In genomic region chr1:58975888-58976287, GRCh38 we compare ENCODE assay signal across 1 cellular context.
TF ChIP-seq lines count a peak whose summit lies in the region.

No MANE protein-coding gene starts in this region.

TF ChIP-seq in K562, 482 proteins besides CTCF, POLR2A, EP300 and RAD21 (continued from another document and continues in another):
- no peak for TF ChIP-seq GATAD2B (IDR thresholded peaks at IDR 0.05; ENCODE audit: borderline replicate concordance)
- TF ChIP-seq RNF2 (IDR thresholded peaks at IDR 0.05): 0 out of 2 replicates have a peak, but pooled peaks have one; percentile 24
- no peak for TF ChIP-seq CBX8 (IDR thresholded peaks at IDR 0.05; ENCODE audit: borderline replicate concordance, extremely low read depth, low read depth, low read length, poor library complexity, severe bottlenecking)
- TF ChIP-seq EP400 (IDR thresholded peaks at IDR 0.05): no peak
- TF ChIP-seq HMGN3 (IDR thresholded peaks at IDR 0.05; ENCODE audit: borderline replicate concordance, extremely low read depth, insufficient read length, low read depth, low read length): no peak
- TF ChIP-seq NFE2L1 (tag; IDR thresholded peaks at IDR 0.05; ENCODE audit: borderline replicate concordance, low read depth): no peak
- peak; percentile 69 for TF ChIP-seq CEBPB (tag; IDR thresholded peaks at IDR 0.05)
- TF ChIP-seq CHD4 (IDR thresholded peaks at IDR 0.05; ENCODE audit: insufficient read depth, insufficient replicate concordance, low read depth, low read length, poor library complexity, severe bottlenecking): no peak
- TF ChIP-seq BCL6 (CRISPR knock-in tag; IDR thresholded peaks at IDR 0.05): no peak
- no peak for TF ChIP-seq ZMIZ1 (IDR thresholded peaks at IDR 0.05; ENCODE audit: low read depth in 2 of 2, low read length in 2 of 2)
- TF ChIP-seq RNF219 (CRISPR knock-in tag; IDR thresholded peaks at IDR 0.05): no peak
- no peak for TF ChIP-seq CCAR2 (IDR thresholded peaks at IDR 0.05; ENCODE audit: low read depth, low read length)
- TF ChIP-seq ZBTB33 (CRISPR knock-in tag; IDR thresholded peaks at IDR 0.05): no peak
- no peak for TF ChIP-seq U2AF1 (optimal IDR thresholded peaks at IDR 0.05; ENCODE audit: low read depth, low read length)
- TF ChIP-seq ZC3H8 (IDR thresholded peaks at IDR 0.05): no peak
- no peak for TF ChIP-seq RFX7 (CRISPR knock-in tag; IDR thresholded peaks at IDR 0.05)
- TF ChIP-seq FUS (optimal IDR thresholded peaks at IDR 0.05; ENCODE audit: low read depth, low read length): no peak
- TF ChIP-seq TCF3 (CRISPR knock-in tag; IDR thresholded peaks at IDR 0.05): peak; percentile 65
- no peak for TF ChIP-seq DMBX1 (CRISPR knock-in tag; IDR thresholded peaks at IDR 0.05; ENCODE audit: borderline replicate concordance)
- no peak for TF ChIP-seq NCOA4 (IDR thresholded peaks at IDR 0.05; ENCODE audit: partially characterized antibody)
- no peak for TF ChIP-seq ZNF124 (CRISPR knock-in tag; IDR thresholded peaks at IDR 0.05)
- TF ChIP-seq SAFB2 (IDR thresholded peaks at IDR 0.05; ENCODE audit: borderline replicate concordance, low read depth, low read length, severe bottlenecking): no peak
- TF ChIP-seq NFRKB (IDR thresholded peaks at IDR 0.05; ENCODE audit: low read depth): no peak
- TF ChIP-seq IRF9 (tag; IDR thresholded peaks at IDR 0.05): no peak
- no peak for TF ChIP-seq ZNF41 (CRISPR knock-in tag; conservative IDR thresholded peaks at IDR 0.05)
- TF ChIP-seq CHD1 (IDR thresholded peaks at IDR 0.05; ENCODE audit: low read length): no peak
- TF ChIP-seq, protein P1, sequence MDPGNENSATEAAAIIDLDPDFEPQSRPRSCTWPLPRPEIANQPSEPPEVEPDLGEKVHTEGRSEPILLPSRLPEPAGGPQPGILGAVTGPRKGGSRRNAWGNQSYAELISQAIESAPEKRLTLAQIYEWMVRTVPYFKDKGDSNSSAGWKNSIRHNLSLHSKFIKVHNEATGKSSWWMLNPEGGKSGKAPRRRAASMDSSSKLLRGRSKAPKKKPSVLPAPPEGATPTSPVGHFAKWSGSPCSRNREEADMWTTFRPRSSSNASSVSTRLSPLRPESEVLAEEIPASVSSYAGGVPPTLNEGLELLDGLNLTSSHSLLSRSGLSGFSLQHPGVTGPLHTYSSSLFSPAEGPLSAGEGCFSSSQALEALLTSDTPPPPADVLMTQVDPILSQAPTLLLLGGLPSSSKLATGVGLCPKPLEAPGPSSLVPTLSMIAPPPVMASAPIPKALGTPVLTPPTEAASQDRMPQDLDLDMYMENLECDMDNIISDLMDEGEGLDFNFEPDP (CRISPR knock-in tag; IDR thresholded peaks at IDR 0.05): no peak
- TF ChIP-seq MEF2D (tag; conservative IDR thresholded peaks at IDR 0.05; ENCODE audit: low read depth): no peak
- TF ChIP-seq, protein P2, sequence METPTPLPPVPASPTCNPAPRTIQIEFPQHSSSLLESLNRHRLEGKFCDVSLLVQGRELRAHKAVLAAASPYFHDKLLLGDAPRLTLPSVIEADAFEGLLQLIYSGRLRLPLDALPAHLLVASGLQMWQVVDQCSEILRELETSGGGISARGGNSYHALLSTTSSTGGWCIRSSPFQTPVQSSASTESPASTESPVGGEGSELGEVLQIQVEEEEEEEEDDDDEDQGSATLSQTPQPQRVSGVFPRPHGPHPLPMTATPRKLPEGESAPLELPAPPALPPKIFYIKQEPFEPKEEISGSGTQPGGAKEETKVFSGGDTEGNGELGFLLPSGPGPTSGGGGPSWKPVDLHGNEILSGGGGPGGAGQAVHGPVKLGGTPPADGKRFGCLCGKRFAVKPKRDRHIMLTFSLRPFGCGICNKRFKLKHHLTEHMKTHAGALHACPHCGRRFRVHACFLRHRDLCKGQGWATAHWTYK (CRISPR knock-in tag; IDR thresholded peaks at IDR 0.05): no peak
- TF ChIP-seq, protein P3, sequence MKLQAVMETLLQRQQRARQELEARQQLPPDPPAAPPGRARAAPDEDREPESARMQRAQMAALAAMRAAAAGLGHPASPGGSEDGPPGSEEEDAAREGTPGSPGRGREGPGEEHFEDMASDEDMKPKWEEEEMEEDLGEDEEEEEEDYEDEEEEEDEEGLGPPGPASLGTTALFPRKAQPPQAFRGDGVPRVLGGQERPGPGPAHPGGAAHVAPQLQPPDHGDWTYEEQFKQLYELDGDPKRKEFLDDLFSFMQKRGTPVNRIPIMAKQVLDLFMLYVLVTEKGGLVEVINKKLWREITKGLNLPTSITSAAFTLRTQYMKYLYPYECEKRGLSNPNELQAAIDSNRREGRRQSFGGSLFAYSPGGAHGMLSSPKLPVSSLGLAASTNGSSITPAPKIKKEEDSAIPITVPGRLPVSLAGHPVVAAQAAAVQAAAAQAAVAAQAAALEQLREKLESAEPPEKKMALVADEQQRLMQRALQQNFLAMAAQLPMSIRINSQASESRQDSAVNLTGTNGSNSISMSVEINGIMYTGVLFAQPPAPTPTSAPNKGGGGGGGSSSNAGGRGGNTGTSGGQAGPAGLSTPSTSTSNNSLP (IDR thresholded peaks at IDR 0.05; ENCODE audit: borderline replicate concordance, low read depth, low read length): no peak
- no peak for TF ChIP-seq ZNF79 (CRISPR knock-in tag; IDR thresholded peaks at IDR 0.05; ENCODE audit: low read depth)
- no peak for TF ChIP-seq SNIP1 (IDR thresholded peaks at IDR 0.05; ENCODE audit: low read depth)
- TF ChIP-seq JUN (IDR thresholded peaks at IDR 0.05; ENCODE audit: borderline replicate concordance, low read depth, low read length): no peak
- no peak for TF ChIP-seq JUN (CRISPR knock-in tag; IDR thresholded peaks at IDR 0.05; ENCODE audit: borderline replicate concordance)
- no peak for TF ChIP-seq STAG1 (CRISPR knock-in tag; IDR thresholded peaks at IDR 0.05; ENCODE audit: borderline replicate concordance)
- TF ChIP-seq MAFF (IDR thresholded peaks at IDR 0.05; ENCODE audit: low read length): no peak
- no peak for TF ChIP-seq ZEB2 (IDR thresholded peaks at IDR 0.05)
- no peak for TF ChIP-seq POLR2AphosphoS2 (IDR thresholded peaks at IDR 0.05; ENCODE audit: low read length)
- TF ChIP-seq ZNF263 (CRISPR knock-in tag; IDR thresholded peaks at IDR 0.05; ENCODE audit: borderline replicate concordance): no peak
- no peak for TF ChIP-seq NR1H2 (CRISPR knock-in tag; IDR thresholded peaks at IDR 0.05)
- TF ChIP-seq ZFX (CRISPR knock-in tag; IDR thresholded peaks at IDR 0.05): no peak
- TF ChIP-seq ZNF184 (CRISPR knock-in tag; IDR thresholded peaks at IDR 0.05): no peak
- TF ChIP-seq PCBP2 (IDR thresholded peaks at IDR 0.05; ENCODE audit: low read depth, low read length, poor library complexity, severe bottlenecking): no peak
- TF ChIP-seq ILF3 (IDR thresholded peaks at IDR 0.05; ENCODE audit: borderline replicate concordance): no peak
- no peak for TF ChIP-seq ETS2 (tag; IDR thresholded peaks at IDR 0.05; ENCODE audit: borderline replicate concordance, poor library complexity, severe bottlenecking)
- peak; percentile 80 for TF ChIP-seq SMARCA4 (IDR thresholded peaks at IDR 0.05)
- no peak for TF ChIP-seq FOXJ3 (CRISPR knock-in tag; IDR thresholded peaks at IDR 0.05)
- no peak for TF ChIP-seq ERF (CRISPR knock-in tag; IDR thresholded peaks at IDR 0.05)
- no peak for TF ChIP-seq RB1 (IDR thresholded peaks at IDR 0.05; ENCODE audit: low read depth)
- no peak for TF ChIP-seq KLF13 (tag; IDR thresholded peaks at IDR 0.05; ENCODE audit: borderline replicate concordance, low read depth)
- TF ChIP-seq MNT (conservative IDR thresholded peaks at IDR 0.05): peak; percentile 38 to 68; a peak in 3 of 4 replicates
- no peak for TF ChIP-seq ZNF316 (IDR thresholded peaks at IDR 0.05)
- no peak for TF ChIP-seq POU5F1 (IDR thresholded peaks at IDR 0.05; ENCODE audit: borderline replicate concordance, low read depth, low read length, partially characterized antibody)
- no peak for TF ChIP-seq BMI1 (IDR thresholded peaks at IDR 0.05; ENCODE audit: low read length)
- TF ChIP-seq TEAD1 (CRISPR knock-in tag; IDR thresholded peaks at IDR 0.05): no peak
- no peak for TF ChIP-seq SIN3B (IDR thresholded peaks at IDR 0.05; ENCODE audit: low read depth)
- TF ChIP-seq SOX6 (IDR thresholded peaks at IDR 0.05): 0 out of 2 replicates have a peak, but pooled peaks have one; percentile 32
- TF ChIP-seq ATF1 (CRISPR knock-in tag; IDR thresholded peaks at IDR 0.05): no peak
- peak; percentile 65 for TF ChIP-seq ATF1 (tag; IDR thresholded peaks at IDR 0.05)
- TF ChIP-seq, protein P4, sequence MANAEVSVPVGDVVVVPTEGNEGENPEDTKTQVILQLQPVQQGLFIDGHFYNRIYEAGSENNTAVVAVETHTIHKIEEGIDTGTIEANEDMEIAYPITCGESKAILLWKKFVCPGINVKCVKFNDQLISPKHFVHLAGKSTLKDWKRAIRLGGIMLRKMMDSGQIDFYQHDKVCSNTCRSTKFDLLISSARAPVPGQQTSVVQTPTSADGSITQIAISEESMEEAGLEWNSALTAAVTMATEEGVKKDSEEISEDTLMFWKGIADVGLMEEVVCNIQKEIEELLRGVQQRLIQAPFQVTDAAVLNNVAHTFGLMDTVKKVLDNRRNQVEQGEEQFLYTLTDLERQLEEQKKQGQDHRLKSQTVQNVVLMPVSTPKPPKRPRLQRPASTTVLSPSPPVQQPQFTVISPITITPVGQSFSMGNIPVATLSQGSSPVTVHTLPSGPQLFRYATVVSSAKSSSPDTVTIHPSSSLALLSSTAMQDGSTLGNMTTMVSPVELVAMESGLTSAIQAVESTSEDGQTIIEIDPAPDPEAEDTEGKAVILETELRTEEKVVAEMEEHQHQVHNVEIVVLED (CRISPR knock-in tag; IDR thresholded peaks at IDR 0.05): no peak
- no peak for TF ChIP-seq ZNF23 (CRISPR knock-in tag; IDR thresholded peaks at IDR 0.05)
